ENCODE assay signal across 21 cellular contexts in the genomic region with DNA sequence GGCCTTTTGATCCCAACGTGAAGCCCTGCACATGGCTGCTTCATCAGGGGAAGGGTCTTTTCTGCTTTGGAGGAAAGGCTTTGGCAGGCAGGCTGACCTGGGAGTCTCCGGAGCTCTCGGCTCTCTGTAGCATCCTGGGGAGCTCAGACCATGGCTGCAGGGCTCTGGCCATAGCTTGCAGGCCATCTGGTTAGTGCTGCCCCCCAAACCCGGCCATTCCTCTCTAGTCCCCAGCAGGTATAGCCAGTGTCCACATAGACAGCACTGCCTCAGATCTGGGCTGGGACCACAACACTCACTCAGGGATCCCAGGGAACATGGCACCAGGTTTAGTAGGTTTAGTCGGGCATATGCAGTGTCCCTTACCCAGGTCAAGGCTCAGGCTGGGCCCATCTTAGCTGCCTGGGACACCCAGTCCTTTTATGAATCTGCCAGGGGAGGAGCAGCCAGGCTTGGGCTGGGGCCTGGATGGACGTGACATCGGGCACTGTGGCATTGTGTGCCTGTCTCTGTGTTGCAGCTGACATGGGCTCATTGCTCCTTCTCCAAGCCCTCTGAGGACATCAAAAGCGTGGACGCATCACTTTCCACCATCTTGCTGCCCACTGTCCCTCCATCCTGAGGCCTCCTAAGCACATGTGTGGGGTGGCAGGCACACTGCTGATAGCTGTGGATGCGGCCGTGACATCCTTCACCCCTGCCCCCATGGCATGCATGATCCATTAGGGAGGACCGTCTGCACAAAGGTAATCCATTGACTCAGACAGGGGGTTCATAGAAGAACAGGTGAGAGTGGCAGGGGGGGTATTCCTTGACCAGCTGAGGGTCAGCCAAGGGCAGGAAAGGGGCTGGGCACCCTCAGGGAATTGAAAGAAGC. TPM values are rescaled to one million over a fixed set of nuclear protein-coding genes. Genes with fewer than 3 reads are reported as not detected.
A peak's percentile ranks its signal among the peaks of the same experiment; 100 is the strongest.
DNase-seq lines count a peak whose midpoint lies in the region; ATAC-seq and TF ChIP-seq lines count a peak whose summit lies in the region.
"Had no signal": no experiment of that assay in that cellular context is flagged by ENCODE, and none has a peak within 500 bp of the region (broad histone marks: within the 10 kb centered on the region; RNA-seq: fewer than 3 reads in every experiment).

No MANE protein-coding gene starts in this region.

- intact Hi-C loops in HCT116 (cut with micrococcal nuclease) (loop anchor here (1.0 kb wide), 1 partner anchor 32 kb away; no protein-coding TSS in a partner anchor), right lobe of liver (cut with DNase I) (no loop called here), spleen (cut with DNase I; ENCODE audit: low total_unique reads) (no loop called here)

- H3K9me3 ChIP-seq in HCT116 (ENCODE audit: control insufficient read depth in 1 of 2, insufficient read depth in 1 of 2, low read depth in 1 of 2, low read length in 2 of 2) (no peaks in the 10 kb centered on the region), right lobe of liver (no peaks in the 10 kb centered on the region), spleen (no peaks in the 10 kb centered on the region)
- H3K9me3 ChIP-seq: A549 had no signal

- no peaks in the 10 kb centered on the region for H4K20me1 ChIP-seq in HCT116 (ENCODE audit: insufficient read depth)

- H3K4me3 ChIP-seq in HCT116 (replicated peaks in 1 of 2; ENCODE audit: low read depth in 1 of 2, low read length in 2 of 2), result no peak overlapping the region
- H3K4me3 ChIP-seq in right lobe of liver, result no peak overlapping the region
- no peak overlapping the region for H3K4me3 ChIP-seq in spleen
- H3K4me3 ChIP-seq: A549 had no signal

- H3K36me3 Mint-ChIP-seq in activated T-cell treated with anti-CD3 and anti-CD28 coated beads, Interleukin-2, amount 50 U/mL, for 4 hours (ENCODE audit: insufficient read depth), result no peaks in the 10 kb centered on the region

- no peak for TF ChIP-seq RAD21 in HCT116 (IDR thresholded peaks at IDR 0.05; ENCODE audit: low read depth)

- WGBS in right lobe of liver (ENCODE audit: insufficient coverage, low coverage, low lambda C conversion rate, missing lambda C conversion rate), result 89% methylated on average over 3 of the region's 12 CpGs
- WGBS in spleen, 5 donors, result 80 to 93% (median 86%) methylated on average over 8 to 12 of the region's 12 CpGs

- peak; percentile 14 for DNase-seq in activated T-cell treated with anti-CD3 and anti-CD28 coated beads, Interleukin-2, amount 50 U/mL, for 1 hour
- DNase-seq in activated T-cell treated with anti-CD3 and anti-CD28 coated beads, Interleukin-2, amount 50 U/mL, for 4 hours, result no peak
- DNase-seq in HCT116 (ENCODE audit: low read depth, low spot score) (no peak), right lobe of liver (peak in 2 of 3 donors; percentile 39 to 40), spleen (peak; percentile 64), NCI-H2107 treated with DMSO at 0.1 percent for 48 hours (lab: John Stamatoyannopoulos, UW; ENCODE audit: unreplicated experiment) (no peak)
- DNase-seq: activated CD8-positive, alpha-beta T cell treated with anti-CD3 and anti-CD28 coated beads for 36 hours; cortex of kidney; foreskin keratinocyte; Karpas-422; NCI-H1048; NCI-H2029 treated with DMSO at 0.1 percent for 48 hours; NCI-H510A treated with DMSO at 0.1 percent for 48 hours; occipital lobe; SHP77 treated with DMSO at 0.1 percent for 48 hours had no signal

- no peaks in the 10 kb centered on the region for H3K79me2 ChIP-seq in HCT116 (ENCODE audit: insufficient read depth, low read length)

- POLR2A ChIA-PET in HCT116 (lab: Charles Lee), result no interaction called here

- no peak overlapping the region for H2AFZ ChIP-seq in HCT116 (ENCODE audit: low read depth, low read length, poor library complexity, severe bottlenecking)

- CTCF ChIA-PET in HCT116 (lab: Charles Lee), result interaction anchor here (2.2 kb wide), 1 partner anchor 26 kb away, joined by 6 read pairs; no protein-coding TSS in a partner anchor

- H3K9me2 ChIP-seq in HCT116 (ENCODE audit: insufficient read depth), result no peaks in the 10 kb centered on the region

- ATAC-seq in activated T-cell treated with anti-CD3 and anti-CD28 coated beads, Interleukin-2, amount 50 U/mL, for 4 hours, result no peak
- ATAC-seq in HCT116 (no peak), right lobe of liver (no peak), GM21528 (IDR thresholded peaks at IDR 0.05; ENCODE audit: low FRiP score, unreplicated experiment) (no peak), HG02840 (IDR thresholded peaks at IDR 0.05; ENCODE audit: low FRiP score, unreplicated experiment) (no peak)
- ATAC-seq: A549; activated CD8-positive, alpha-beta T cell treated with anti-CD3 and anti-CD28 coated beads for 36 hours; activated T-helper 17 cell treated with anti-CD3 and anti-CD28 coated beads, Interleukin-2, amount 50 U/mL, for 72 hours; foreskin keratinocyte had no signal

- no peaks in the 10 kb centered on the region for H3K4me1 Mint-ChIP-seq in activated T-cell treated with anti-CD3 and anti-CD28 coated beads, Interleukin-2, amount 50 U/mL, for 4 hours (ENCODE audit: low read depth)

- TF ChIP-seq CTCF in HCT116 (IDR thresholded peaks at IDR 0.05 in 2 of 3, conservative IDR thresholded peaks at IDR 0.05 in 1 of 3; ENCODE audit: borderline replicate concordance in 1 of 3, insufficient read depth in 1 of 3, low read depth in 2 of 3, low read length in 2 of 3), result no peak
- TF ChIP-seq CTCF in right lobe of liver (IDR thresholded peaks at IDR 0.05), result no peak
- no peak for TF ChIP-seq CTCF in spleen (IDR thresholded peaks at IDR 0.05 in 8 of 11, conservative IDR thresholded peaks at IDR 0.05 in 3 of 11)

- H3K4me3 Mint-ChIP-seq in activated T-cell treated with anti-CD3 and anti-CD28 coated beads, Interleukin-2, amount 50 U/mL, for 4 hours, result no peak overlapping the region
- H3K4me3 Mint-ChIP-seq: activated CD8-positive, alpha-beta T cell treated with anti-CD3 and anti-CD28 coated beads for 36 hours; activated T-helper 17 cell treated with anti-CD3 and anti-CD28 coated beads, Interleukin-2, amount 50 U/mL, for 72 hours had no signal

- H3K4me2 ChIP-seq in HCT116 (ENCODE audit: low read length), result peak overlapping the region; percentile 46

- H3K9ac ChIP-seq in HCT116 (ENCODE audit: low read length), result peak overlapping the region; percentile 5; the same call in 1 of the 2 replicates

- H3K27ac ChIP-seq in HCT116 (ENCODE audit: low read depth, low read length) (no peak overlapping the region; the same call in 1 of the 2 replicates), right lobe of liver (no peak overlapping the region), spleen (peak overlapping the region in 1 of 8 donors; percentile 61)
- H3K27ac ChIP-seq: A549, C4-2B, foreskin keratinocyte, VCaP had no signal

- H3K27me3 ChIP-seq in HCT116 (ENCODE audit: insufficient read depth, low read length), result no peaks in the 10 kb centered on the region
- H3K27me3 ChIP-seq in right lobe of liver, result no peaks in the 10 kb centered on the region
- H3K27me3 ChIP-seq in spleen (replicated peaks in 1 of 7), result no peaks in the 10 kb centered on the region

- no peaks in the 10 kb centered on the region for H3K9me3 Mint-ChIP-seq in activated T-cell treated with anti-CD3 and anti-CD28 coated beads, Interleukin-2, amount 50 U/mL, for 4 hours
- H3K9me3 Mint-ChIP-seq: activated CD8-positive, alpha-beta T cell treated with anti-CD3 and anti-CD28 coated beads for 36 hours; activated T-helper 17 cell treated with anti-CD3 and anti-CD28 coated beads, Interleukin-2, amount 50 U/mL, for 72 hours had no signal

- RAD21 ChIA-PET in HCT116 (lab: Charles Lee; ENCODE audit: low non-redundant PET in 1 of 2, low total read pairs in 2 of 2, uncharacterized antibody in 2 of 2, unreplicated experiment in 2 of 2), result no interaction called here

- no peaks in the 10 kb centered on the region for H3K27me3 Mint-ChIP-seq in activated T-cell treated with anti-CD3 and anti-CD28 coated beads, Interleukin-2, amount 50 U/mL, for 4 hours (ENCODE audit: low read depth)
- H3K27me3 Mint-ChIP-seq: activated CD8-positive, alpha-beta T cell treated with anti-CD3 and anti-CD28 coated beads for 36 hours; activated T-helper 17 cell treated with anti-CD3 and anti-CD28 coated beads, Interleukin-2, amount 50 U/mL, for 72 hours had no signal

- BruUV-seq in HCT116 (replicated peaks; lab: Mats Ljungman, UMichigan), result TSS peak; percentile 24

- H3K36me3 ChIP-seq in HCT116 (ENCODE audit: control insufficient read depth in 1 of 2, insufficient read depth in 2 of 2, low read length in 2 of 2) (no peaks in the 10 kb centered on the region), right lobe of liver (no peaks in the 10 kb centered on the region), spleen (peaks cover 0 to 29% (median 0%) of the 10 kb centered on the region in 6 donors)

- no peak for TF ChIP-seq POLR2A in HCT116 (IDR thresholded peaks at IDR 0.05; ENCODE audit: borderline replicate concordance, extremely low read depth, insufficient read depth, insufficient read length)
- TF ChIP-seq POLR2A in right lobe of liver (IDR thresholded peaks at IDR 0.05), result no peak
- TF ChIP-seq POLR2A in spleen (IDR thresholded peaks at IDR 0.05), result no peak

- peaks cover 8 to 25% of the 10 kb centered on the region in 2 experiments; a peak in 3 of 4 replicates for H3K4me1 ChIP-seq in HCT116 (ENCODE audit: control insufficient read depth in 1 of 2, insufficient read depth in 2 of 2, low read length in 2 of 2)
- H3K4me1 ChIP-seq in right lobe of liver, result peaks cover 0 to 9% (median 3%) of the 10 kb centered on the region in 4 donors
- peaks cover 0 to 31% (median 8%) of the 10 kb centered on the region in 6 donors for H3K4me1 ChIP-seq in spleen
- H3K4me1 ChIP-seq: foreskin keratinocyte had no signal

RNA-seq across cellular contexts. Expression of a gene that starts 19.2 kb away (rescaled TPM):
- 1 to 10 TPM; 3.0 to 3.5 (median 3.3) TPM for total RNA-seq in activated T-cell treated with anti-CD3 and anti-CD28 coated beads, Interleukin-2, amount 50 U/mL, for 4 hours
- total RNA-seq in HCT116 (2021; ENCODE audit: unreplicated experiment) (4.2 TPM), right lobe of liver (1 to 10 TPM in 2 of 6 experiments, under 1 TPM in 4; 0.11 to 1.2 (median 0.72) TPM), spleen (10 to 100 TPM; 10.3 to 25.3 (median 18.7) TPM)
- polyA plus RNA-seq in HCT116 (2012), result 4.7 and 5.5 TPM in 2 replicates
- 10 to 100 TPM in 2 of 3 donors, 1 to 10 TPM in 1; 7.4 to 19.1 (median 17.8) TPM for polyA plus RNA-seq in spleen

RNA-seq across cellular contexts. Expression of a gene that starts 19.6 kb away (rescaled TPM):
- total RNA-seq in activated T-cell treated with anti-CD3 and anti-CD28 coated beads, Interleukin-2, amount 50 U/mL, for 4 hours, result 10 to 100 TPM; 38.2 to 43.4 (median 41.1) TPM
- total RNA-seq in HCT116 (2021; ENCODE audit: unreplicated experiment) (40.7 TPM), right lobe of liver (10 to 100 TPM in 2 of 6 experiments, 1 to 10 TPM in 4; 7.2 to 13.8 (median 9.1) TPM), spleen (10 to 100 TPM; 43.0 to 82.6 (median 59.4) TPM)
- polyA plus RNA-seq in HCT116 (2012), result 22.2 and 24.0 TPM in 2 replicates
- polyA plus RNA-seq in spleen, result 10 to 100 TPM; 34.7 to 83.1 (median 66.1) TPM

RNA-seq across cellular contexts. Expression of a gene that starts 37.8 kb away (rescaled TPM):
- total RNA-seq in activated T-cell treated with anti-CD3 and anti-CD28 coated beads, Interleukin-2, amount 50 U/mL, for 4 hours, result 10 to 100 TPM; 40.9 to 46.0 (median 42.9) TPM
- 49.7 TPM for total RNA-seq in HCT116 (2021; ENCODE audit: unreplicated experiment)
- 56.1 and 58.0 TPM in 2 replicates for polyA plus RNA-seq in HCT116 (2012)
- 100 to 1,000 TPM in 1 of 6 experiments, 10 to 100 TPM in 5; 24.7 to 105 (median 31.0) TPM for total RNA-seq in right lobe of liver
- total RNA-seq in spleen, result 100 to 1,000 TPM in 2 of 7 donors, 10 to 100 TPM in 5; 57.2 to 116 (median 73.0) TPM
- polyA plus RNA-seq in spleen, result 100 to 1,000 TPM in 2 of 3 donors, 10 to 100 TPM in 1; 79.8 to 165 (median 107) TPM

RNA-seq across cellular contexts. Expression of a gene that starts 45.9 kb away (rescaled TPM):
- total RNA-seq in activated T-cell treated with anti-CD3 and anti-CD28 coated beads, Interleukin-2, amount 50 U/mL, for 4 hours, result 1 to 10 TPM; 5.7 to 6.1 (median 5.9) TPM
- total RNA-seq in HCT116 (2021; ENCODE audit: unreplicated experiment) (5.6 TPM), right lobe of liver (1 to 10 TPM; 1.3 to 3.5 (median 2.1) TPM), spleen (10 to 100 TPM in 1 of 7 donors, 1 to 10 TPM in 6; 5.9 to 13.6 (median 7.1) TPM)
- polyA plus RNA-seq in HCT116 (2012), result 5.0 and 8.8 TPM in 2 replicates
- 1 to 10 TPM; 6.5 to 9.0 (median 7.9) TPM for polyA plus RNA-seq in spleen

RNA-seq across cellular contexts. Expression of a gene that starts 48.3 kb away (rescaled TPM):
- total RNA-seq in activated T-cell treated with anti-CD3 and anti-CD28 coated beads, Interleukin-2, amount 50 U/mL, for 4 hours, result 10 to 100 TPM; 15.7 to 17.2 (median 15.8) TPM
- 28.3 TPM for total RNA-seq in HCT116 (2021; ENCODE audit: unreplicated experiment)
- polyA plus RNA-seq in HCT116 (2012), result 22.6 and 23.2 TPM in 2 replicates
- 10 to 100 TPM in 1 of 6 experiments, 1 to 10 TPM in 5; 6.6 to 11.0 (median 9.0) TPM for total RNA-seq in right lobe of liver
- total RNA-seq in spleen, result 10 to 100 TPM; 26.5 to 45.5 (median 30.1) TPM
- 10 to 100 TPM in 1 of 3 donors, 1 to 10 TPM in 2; 7.6 to 11.4 (median 8.1) TPM for polyA plus RNA-seq in spleen

Comparison
In these comparisons a context has a peak if more than half of its experiments do, and no peak if none do; other contexts are left out.
1. DNase-seq: peak in activated T-cell treated with anti-CD3 and anti-CD28 coated beads, Interleukin-2, amount 50 U/mL, for 1 hour (single experiment), right lobe of liver (2 of 3) and spleen (single experiment); none in activated T-cell treated with anti-CD3 and anti-CD28 coated beads, Interleukin-2, amount 50 U/mL, for 4 hours (single experiment), HCT116 (single experiment) and NCI-H2107 treated with DMSO at 0.1 percent for 48 hours (single experiment).